In genomic region chr11:68459886-68460740, GRCh38 we compare ENCODE assay signal across 8 cellular contexts. TPM values are rescaled to one million over a fixed set of nuclear protein-coding genes. Genes with fewer than 3 reads are reported as not detected.
A peak's percentile ranks its signal among the peaks of the same experiment; 100 is the strongest.
DNase-seq lines count a peak whose midpoint lies in the region; ATAC-seq, FAIRE-seq and TF ChIP-seq lines count a peak whose summit lies in the region.

No MANE protein-coding gene starts in this region.

- H3K4me2 ChIP-seq in trophoblast cell (ENCODE audit: low read length), result peak overlapping the region; percentile 54

- no peak overlapping the region for H2AK5ac ChIP-seq in trophoblast cell (ENCODE audit: low read length)

- TF ChIP-seq CTCF in adrenal gland (IDR thresholded peaks at IDR 0.05) (peak in 4 of 6 experiments; percentile 22 to 47 (median 39)), heart left ventricle (IDR thresholded peaks at IDR 0.05) (no peak), tibial nerve (IDR thresholded peaks at IDR 0.05) (peak in 2 of 5 experiments; percentile 14 to 46)

- H3K23ac ChIP-seq in trophoblast cell (ENCODE audit: low read length), result no peak overlapping the region

- no peak overlapping the region for H3K9ac ChIP-seq in trophoblast cell (ENCODE audit: low read length)

- no peak overlapping the region for H2BK12ac ChIP-seq in trophoblast cell (ENCODE audit: low read length)

- H3K27me3 ChIP-seq in adrenal gland, result no peaks in the 10 kb centered on the region
- H3K27me3 ChIP-seq in heart left ventricle, result no peaks in the 10 kb centered on the region
- no peaks in the 10 kb centered on the region for H3K27me3 ChIP-seq in trophoblast cell (ENCODE audit: insufficient read depth, low read length)
- H3K27me3 ChIP-seq in tibial nerve, result no peaks in the 10 kb centered on the region

- FAIRE-seq in GM12892 (lab: Jason Lieb, UNC), result peak; percentile 98

- H3K36me3 ChIP-seq in adrenal gland (replicated peaks in 1 of 2) (no peaks in the 10 kb centered on the region), heart left ventricle (no peaks in the 10 kb centered on the region), trophoblast cell (ENCODE audit: control insufficient read depth in 1 of 2, insufficient read depth in 2 of 2, low read length in 2 of 2) (no peaks in the 10 kb centered on the region), tibial nerve (no peaks in the 10 kb centered on the region)

- peak overlapping the region; percentile 85 for H2BK120ac ChIP-seq in trophoblast cell (ENCODE audit: insufficient read depth, low read length, poor library complexity)

- H3K4me1 ChIP-seq in adrenal gland (replicated peaks in 1 of 2) (peaks cover 26 to 34% of the 10 kb centered on the region in 2 donors), heart left ventricle (peaks cover 2 to 42% (median 36%) of the 10 kb centered on the region in 12 donors), trophoblast cell (ENCODE audit: control insufficient read depth in 1 of 2, insufficient read depth in 2 of 2, low read length in 2 of 2) (peaks cover 7 to 8% of the 10 kb centered on the region in 2 experiments), tibial nerve (peaks cover 0 to 54% (median 31%) of the 10 kb centered on the region in 4 donors)

- peak overlapping the region; percentile 76 for H3K14ac ChIP-seq in trophoblast cell (ENCODE audit: low read length)

- peak overlapping the region; percentile 96 for H4K91ac ChIP-seq in trophoblast cell (ENCODE audit: low read depth, low read length)

- peaks cover 26% of the 10 kb centered on the region for H3K79me2 ChIP-seq in trophoblast cell (ENCODE audit: control insufficient read depth, insufficient read depth, low read length, poor library complexity)

- TF ChIP-seq EP300 in tibial nerve (IDR thresholded peaks at IDR 0.05), result peak; percentile 39 to 49

- WGBS in adrenal gland, 4 donors, result 3 to 13% (median 3%) methylated on average over 18 to 56 of the region's 56 CpGs
- 1 to 5% (median 4%) methylated on average over 31 to 56 of the region's 56 CpGs for WGBS in heart left ventricle, 4 donors
- WGBS in trophoblast cell (ENCODE audit: extremely low coverage, insufficient coverage, insufficient read length), result no CpG with 5 or more reads among the region's 56 CpGs
- whole genome bisulfite sequencing in tibial nerve, 2 donors, result 3 to 5% methylated on average over 38 to 50 of the region's 56 CpGs

- H3K4me3 ChIP-seq in adrenal gland (peak overlapping the region in 3 of 4 donors; percentile 86 to 100 (median 87)), heart left ventricle (peak overlapping the region; percentile 71 to 99 (median 94)), trophoblast cell (ENCODE audit: low read depth, low read length) (peak overlapping the region; percentile 96), tibial nerve (peak overlapping the region; percentile 60 to 87 (median 80))

- H3K4ac ChIP-seq in trophoblast cell (ENCODE audit: low read depth, low read length), result no peak overlapping the region

- TF ChIP-seq POLR2A in GM12892 (IDR thresholded peaks at IDR 0.05; ENCODE audit: low read depth, low read length), result no peak
- TF ChIP-seq POLR2A in adrenal gland (IDR thresholded peaks at IDR 0.05), result peak in 1 of 2 donors; percentile 45
- TF ChIP-seq POLR2A in heart left ventricle (IDR thresholded peaks at IDR 0.05), result no peak
- TF ChIP-seq POLR2A in tibial nerve (IDR thresholded peaks at IDR 0.05), result peak in 1 of 2 donors; percentile 2

- peak overlapping the region; percentile 99 for H3K18ac ChIP-seq in trophoblast cell (ENCODE audit: low read length)

- H2AFZ ChIP-seq in trophoblast cell (ENCODE audit: insufficient read depth, low read length, poor library complexity), result peak overlapping the region; percentile 76

- H3K9me3 ChIP-seq in adrenal gland (replicated peaks in 1 of 3) (no peaks in the 10 kb centered on the region), heart left ventricle (no peaks in the 10 kb centered on the region), trophoblast cell (ENCODE audit: insufficient read depth, low read depth, low read length) (no peaks in the 10 kb centered on the region), tibial nerve (no peaks in the 10 kb centered on the region)

- H4K8ac ChIP-seq in trophoblast cell (ENCODE audit: low read depth, low read length), result peak overlapping the region; percentile 80

- H3K79me1 ChIP-seq in trophoblast cell (ENCODE audit: low read length), result peaks cover 9% of the 10 kb centered on the region

- intact Hi-C loops in adrenal gland (cut with DNase I), result no loop called here
- intact Hi-C loops in heart left ventricle (cut with DNase I), result loop anchor here in 8 of 10 donors (5.0 to 10.0 kb wide), 9 partner anchors 47 to 163 kb away; no protein-coding TSS in a partner anchor

- H2BK5ac ChIP-seq in trophoblast cell (ENCODE audit: low read depth, low read length, poor library complexity), result peak overlapping the region; percentile 96

- H4K12ac ChIP-seq in trophoblast cell (ENCODE audit: low read depth, low read length), result peak overlapping the region; percentile 84

- ATAC-seq in HG02852 (IDR thresholded peaks at IDR 0.05; ENCODE audit: unreplicated experiment), result peak; percentile 77
- peak; percentile 93 to 96 (median 94) for ATAC-seq in heart left ventricle

- H3K27ac ChIP-seq in adrenal gland, result peak overlapping the region; percentile 90 to 100 (median 98)
- peak overlapping the region; percentile 91 to 99 (median 96) for H3K27ac ChIP-seq in heart left ventricle
- peak overlapping the region; percentile 91 for H3K27ac ChIP-seq in trophoblast cell (ENCODE audit: low read depth, low read length)
- peak overlapping the region; percentile 91 to 96 (median 95) for H3K27ac ChIP-seq in tibial nerve

- DNase-seq in GM12892 (ENCODE audit: insufficient read length), result peak; percentile 96
- peak; percentile 94 for DNase-seq in NCI-H1436 treated with DMSO at 0.1 percent for 48 hours (lab: John Stamatoyannopoulos, UW)
- DNase-seq in SW480 (ENCODE audit: low spot score), result peak; percentile 99
- peak; percentile 97 to 99 (median 99) for DNase-seq in adrenal gland
- peak; percentile 97 to 99 (median 98) for DNase-seq in heart left ventricle
- peak; percentile 95 to 97 for DNase-seq in trophoblast cell
- peak; percentile 94 to 97 for DNase-seq in tibial nerve (ENCODE audit: low spot score in 2 of 2)

RNA-seq across cellular contexts. Expression of gene PPP6R3, which starts 0.4 kb away (rescaled TPM):
- polyA plus RNA-seq in GM12892 (2012; ENCODE audit: missing spikeins), result 49.7 TPM
- total RNA-seq in adrenal gland, result 100 to 1,000 TPM in 2 of 8 donors, 10 to 100 TPM in 6; 68.9 to 180 (median 94.0) TPM
- polyA plus RNA-seq in adrenal gland, result 10 to 100 TPM; 40.2 to 65.6 (median 52.9) TPM
- 10 to 100 TPM; 72.9 to 93.8 (median 81.7) TPM for total RNA-seq in heart left ventricle
- 10 to 100 TPM; 23.2 to 37.9 TPM for polyA plus RNA-seq in heart left ventricle
- 62.5 and 63.2 TPM in 2 replicates for polyA plus RNA-seq in trophoblast cell (2013)
- 100 to 1,000 TPM; 103 to 150 (median 119) TPM for total RNA-seq in tibial nerve

Comparison
In these comparisons a context has a peak if more than half of its experiments do, and no peak if none do; other contexts are left out.
1. Peak in every context shown above with its lines: DNase-seq, ATAC-seq, H3K4me3 ChIP-seq and H3K27ac ChIP-seq.
2. CTCF ChIP-seq: peak in adrenal gland (4 of 6); none in heart left ventricle (0 of 12).
3. intact Hi-C loops: an anchor here in heart left ventricle (5.0 to 10.0 kb wide); none called in adrenal gland.